In the genomic region with DNA sequence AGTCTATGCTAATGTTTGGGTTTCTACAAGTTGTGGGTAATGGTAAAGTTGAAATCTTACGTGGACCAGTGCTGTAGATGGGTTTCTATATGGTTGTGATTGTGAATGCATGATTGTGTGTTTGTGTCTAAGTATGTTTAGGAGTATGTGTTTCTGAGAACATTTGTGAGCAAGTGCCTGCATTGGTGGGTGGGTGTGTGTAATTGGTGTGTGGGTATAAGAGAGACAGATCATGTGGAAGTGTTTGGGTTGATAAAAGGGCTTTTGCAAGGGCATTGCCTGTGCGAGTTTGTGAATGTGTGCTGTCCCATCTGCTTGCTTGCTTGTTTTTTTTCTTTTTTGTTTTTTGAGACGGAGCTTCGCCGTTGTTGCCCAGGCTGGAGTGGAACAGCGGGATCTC, we compare ENCODE assay signal across 21 cellular contexts. TPM values are rescaled to one million over a fixed set of nuclear protein-coding genes. Genes with fewer than 3 reads are reported as not detected.
"Had no signal": no experiment of that assay in that cellular context is flagged by ENCODE, and none has a peak within 500 bp of the region (broad histone marks: within the 10 kb centered on the region; RNA-seq: fewer than 3 reads in every experiment).

No MANE protein-coding gene starts in this region.

- H3K4me3 ChIP-seq: ascending aorta, breast epithelium, coronary artery, gastrocnemius medialis, heart left ventricle, left ventricle myocardium inferior, sigmoid colon had no signal

- ATAC-seq: esophagus mucosa; gastrocnemius medialis; heart left ventricle; stimulated activated naive B cell treated with anti-CD40 and anti-IgM and Interleukin-4, amounts not matched to agents 10 μg/mL and 1 μg/mL and 100 μg/mL, for 72 hours had no signal

- H3K36me3 ChIP-seq: ascending aorta, breast epithelium, gastrocnemius medialis, heart left ventricle, left ventricle myocardium inferior, sigmoid colon had no signal

- DNase-seq: activated CD4-positive, CD25-positive, alpha-beta regulatory T cell treated with anti-CD3 and anti-CD28 coated beads, Interleukin-2, amount 50 U/mL, for 72 hours; activated CD8-positive, alpha-beta memory T cell treated with anti-CD3 and anti-CD28 coated beads for 24 hours; activated CD8-positive, alpha-beta memory T cell treated with anti-CD3 and anti-CD28 coated beads, Interleukin-2, amount 50 U/mL, for 48 hours; activated effector memory CD4-positive, alpha-beta T cell treated with Interleukin-2 at 50 U/mL for 16 hours; activated T-cell treated with anti-CD3 and anti-CD28 coated beads, Interleukin-2, amount 50 U/mL, for 48 hours; effector CD4-positive, alpha-beta T cell; gastrocnemius medialis; heart left ventricle; left ventricle myocardium inferior; mammary epithelial cell; naive B cell; sigmoid colon; stimulated activated naive B cell treated with anti-CD40 and anti-IgM and Interleukin-4, amounts not matched to agents 10 μg/mL and 1 μg/mL and 100 μg/mL, for 72 hours; T1000 had no signal

- H3K79me2 ChIP-seq: parathyroid adenoma had no signal

- H3K9me3 ChIP-seq: ascending aorta, breast epithelium, gastrocnemius medialis, sigmoid colon had no signal

- H3K4me1 ChIP-seq: ascending aorta, breast epithelium, gastrocnemius medialis, parathyroid adenoma, sigmoid colon had no signal

- H3K9ac ChIP-seq: parathyroid adenoma had no signal

- H3K27me3 ChIP-seq: ascending aorta, breast epithelium, gastrocnemius medialis, heart left ventricle, sigmoid colon had no signal

- H2AFZ ChIP-seq: parathyroid adenoma had no signal

- H3K27ac ChIP-seq: ascending aorta, breast epithelium, coronary artery, gastrocnemius medialis, heart left ventricle, left ventricle myocardium inferior, parathyroid adenoma, sigmoid colon had no signal

RNA-seq across cellular contexts. Expression of a gene that starts 58.5 kb away (rescaled TPM):
- total RNA-seq: mammary epithelial cell; mononuclear cell; T-helper 1 cell treated with Interleukin-12 subunit alpha and Interleukin-12 subunit beta and Interleukin-4 antibody, amounts not matched to agents 30 ng/mL and 1 ng/mL, for 36 hours had no signal
- polyA plus RNA-seq: mammary epithelial cell had no signal
